26 cellular contexts compared by ENCODE assay signal in the genomic region with DNA sequence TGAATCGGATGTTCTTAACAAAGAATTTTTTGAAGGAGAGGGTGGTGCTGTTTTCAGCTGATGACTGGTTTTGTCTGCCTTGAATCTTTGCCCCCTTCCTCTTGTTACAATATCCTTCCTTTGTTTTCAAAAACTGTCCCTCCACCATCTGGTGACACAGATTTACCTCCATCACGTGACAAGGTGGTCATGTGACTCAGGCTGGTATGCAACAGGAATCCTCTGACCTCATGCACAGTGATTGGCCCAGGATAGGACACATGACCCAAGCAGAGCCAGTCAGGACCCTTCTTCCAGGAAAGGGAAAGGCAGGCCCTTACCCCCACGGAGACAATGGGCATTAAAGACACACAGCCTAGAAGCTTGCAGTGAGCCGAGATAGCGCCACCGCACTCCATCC.
DNase-seq lines count a peak whose midpoint lies in the region; ATAC-seq, FAIRE-seq and TF ChIP-seq lines count a peak whose summit lies in the region.
"Had no signal": no experiment of that assay in that cellular context is flagged by ENCODE, and none has a peak within 500 bp of the region (broad histone marks: within the 10 kb centered on the region; RNA-seq: fewer than 3 reads in every experiment).

No MANE protein-coding gene starts in this region.

- POLR2A ChIA-PET in activated CD8-positive, alpha-beta T cell treated with anti-CD3 and anti-CD28 coated beads for 36 hours (lab: Charles Lee) = no interaction called here
- POLR2A ChIA-PET in activated CD8-positive, alpha-beta T cell treated with anti-CD3 and anti-CD28 coated beads, Interleukin-2, amount 10 ng/mL, durations not matched to agents 7 days and 5 days (lab: Charles Lee) = no interaction called here

- intact Hi-C loops in activated CD8-positive, alpha-beta T cell treated with anti-CD3 and anti-CD28 coated beads for 36 hours (cut with micrococcal nuclease) = no loop called here

- H3K27me3 Mint-ChIP-seq in activated CD8-positive, alpha-beta T cell treated with anti-CD3 and anti-CD28 coated beads for 36 hours = peaks cover 4% of the 10 kb centered on the region
- H3K27me3 Mint-ChIP-seq in activated CD8-positive, alpha-beta T cell treated with anti-CD3 and anti-CD28 coated beads, Interleukin-2, amount 10 ng/mL, durations not matched to agents 7 days and 5 days (ENCODE audit: low read depth) = no peaks in the 10 kb centered on the region
- H3K27me3 Mint-ChIP-seq: activated CD4-positive, alpha-beta memory T cell treated with anti-CD3 and anti-CD28 coated beads, Interleukin-2, amount 10 ng/mL, durations not matched to agents 7 days and 5 days had no signal

- no peak for TF ChIP-seq POLR2A in NB4 (IDR thresholded peaks at IDR 0.05; ENCODE audit: extremely low read depth, insufficient read length)

- ATAC-seq in activated CD8-positive, alpha-beta T cell treated with anti-CD3 and anti-CD28 coated beads for 36 hours = no peak
- ATAC-seq in activated CD8-positive, alpha-beta T cell treated with anti-CD3 and anti-CD28 coated beads, Interleukin-2, amount 10 ng/mL, durations not matched to agents 7 days and 5 days = no peak
- no peak for ATAC-seq in GM18870 (IDR thresholded peaks at IDR 0.05; ENCODE audit: unreplicated experiment)
- ATAC-seq: left colon, T-cell, upper lobe of right lung had no signal

- H3K4me3 ChIP-seq in NB4 (ENCODE audit: low read depth, low read length) = no peak overlapping the region
- H3K4me3 ChIP-seq: upper lobe of right lung had no signal

- in situ Hi-C loops in SK-MEL-5 (cut with HindIII; ENCODE audit: low pct_unique_long_range_greater_than_20kb, low sequenced_read_pairs) = no loop called here

- no peak overlapping the region for H3K27ac Mint-ChIP-seq in activated CD8-positive, alpha-beta T cell treated with anti-CD3 and anti-CD28 coated beads for 36 hours
- H3K27ac Mint-ChIP-seq in activated CD8-positive, alpha-beta T cell treated with anti-CD3 and anti-CD28 coated beads, Interleukin-2, amount 10 ng/mL, durations not matched to agents 7 days and 5 days = no peak overlapping the region
- H3K27ac Mint-ChIP-seq: activated CD4-positive, alpha-beta memory T cell treated with anti-CD3 and anti-CD28 coated beads, Interleukin-2, amount 10 ng/mL, durations not matched to agents 7 days and 5 days; activated naive CD4-positive, alpha-beta T cell treated with anti-CD3 and anti-CD28 coated beads for 36 hours; T-cell had no signal

- CTCF ChIA-PET in activated CD8-positive, alpha-beta T cell treated with anti-CD3 and anti-CD28 coated beads for 36 hours (lab: Charles Lee) = no interaction called here
- CTCF ChIA-PET in activated CD8-positive, alpha-beta T cell treated with anti-CD3 and anti-CD28 coated beads, Interleukin-2, amount 10 ng/mL, durations not matched to agents 7 days and 5 days (lab: Charles Lee) = no interaction called here

- H3K4me3 Mint-ChIP-seq in activated CD8-positive, alpha-beta T cell treated with anti-CD3 and anti-CD28 coated beads for 36 hours = no peak overlapping the region
- H3K4me3 Mint-ChIP-seq in activated CD8-positive, alpha-beta T cell treated with anti-CD3 and anti-CD28 coated beads, Interleukin-2, amount 10 ng/mL, durations not matched to agents 7 days and 5 days = no peak overlapping the region
- H3K4me3 Mint-ChIP-seq: activated CD4-positive, alpha-beta memory T cell treated with anti-CD3 and anti-CD28 coated beads, Interleukin-2, amount 10 ng/mL, durations not matched to agents 7 days and 5 days; activated naive CD4-positive, alpha-beta T cell treated with anti-CD3 and anti-CD28 coated beads for 36 hours; T-cell had no signal

- H3K9me3 Mint-ChIP-seq in activated CD8-positive, alpha-beta T cell treated with anti-CD3 and anti-CD28 coated beads for 36 hours = no peaks in the 10 kb centered on the region
- H3K9me3 Mint-ChIP-seq in activated CD8-positive, alpha-beta T cell treated with anti-CD3 and anti-CD28 coated beads, Interleukin-2, amount 10 ng/mL, durations not matched to agents 7 days and 5 days (ENCODE audit: insufficient read depth) = no peaks in the 10 kb centered on the region
- H3K9me3 Mint-ChIP-seq: activated CD4-positive, alpha-beta memory T cell treated with anti-CD3 and anti-CD28 coated beads, Interleukin-2, amount 10 ng/mL, durations not matched to agents 7 days and 5 days; activated naive CD4-positive, alpha-beta T cell treated with anti-CD3 and anti-CD28 coated beads for 36 hours had no signal

- H3K4me1 Mint-ChIP-seq in activated CD8-positive, alpha-beta T cell treated with anti-CD3 and anti-CD28 coated beads for 36 hours (ENCODE audit: low read depth) = no peaks in the 10 kb centered on the region
- no peaks in the 10 kb centered on the region for H3K4me1 Mint-ChIP-seq in activated CD8-positive, alpha-beta T cell treated with anti-CD3 and anti-CD28 coated beads, Interleukin-2, amount 10 ng/mL, durations not matched to agents 7 days and 5 days (ENCODE audit: low read depth)
- H3K4me1 Mint-ChIP-seq: activated CD4-positive, alpha-beta memory T cell treated with anti-CD3 and anti-CD28 coated beads, Interleukin-2, amount 10 ng/mL, durations not matched to agents 7 days and 5 days; T-cell had no signal

- peak; percentile 27 for FAIRE-seq in urothelium cell line (lab: Jason Lieb, UNC)
- FAIRE-seq: A204.1 had no signal

- H3K36me3 Mint-ChIP-seq in activated CD8-positive, alpha-beta T cell treated with anti-CD3 and anti-CD28 coated beads for 36 hours (ENCODE audit: low read depth) = no peaks in the 10 kb centered on the region
- H3K36me3 Mint-ChIP-seq in activated CD8-positive, alpha-beta T cell treated with anti-CD3 and anti-CD28 coated beads, Interleukin-2, amount 10 ng/mL, durations not matched to agents 7 days and 5 days (ENCODE audit: low read depth) = no peaks in the 10 kb centered on the region
- H3K36me3 Mint-ChIP-seq: T-cell had no signal

- no peak for TF ChIP-seq CTCF in activated CD8-positive, alpha-beta T cell treated with anti-CD3 and anti-CD28 coated beads for 36 hours (IDR thresholded peaks at IDR 0.05)
- no peak for TF ChIP-seq CTCF in NB4 (IDR thresholded peaks at IDR 0.05; ENCODE audit: low read depth, low read length)

- DNase-seq in activated CD8-positive, alpha-beta T cell treated with anti-CD3 and anti-CD28 coated beads for 36 hours = peak; percentile 2
- no peak for DNase-seq in activated CD8-positive, alpha-beta T cell treated with anti-CD3 and anti-CD28 coated beads, Interleukin-2, amount 10 ng/mL, durations not matched to agents 7 days and 5 days
- DNase-seq in NB4 (ENCODE audit: low read depth) (peak; percentile 13), SK-MEL-5 (ENCODE audit: low read depth, low spot score) (peak; percentile 38), urothelium cell line (ENCODE audit: low spot score) (no peak), NOMO-1 treated with dmso at 0.1 percent for 144 hours (lab: John Stamatoyannopoulos, UW; ENCODE audit: unreplicated experiment) (no peak)
- DNase-seq in stimulated activated CD4-positive, alpha-beta T cell treated with anti-CD3 and anti-CD28 coated beads, Interleukin-1b, Interleukin-23, amount 100 ng/mL, for 48 hours = no peak
- DNase-seq: activated CD4-positive, alpha-beta memory T cell treated with anti-CD3 and anti-CD28 coated beads, Interleukin-2, amount 10 ng/mL, durations not matched to agents 7 days and 5 days; activated CD4-positive, CD25-positive, alpha-beta regulatory T cell treated with anti-CD3 and anti-CD28 coated beads, Interleukin-2, amount 50 U/mL, for 72 hours; activated naive CD4-positive, alpha-beta T cell treated with anti-CD3 and anti-CD28 coated beads for 36 hours; activated T-cell treated with anti-CD3 and anti-CD28 coated beads, Interleukin-2, amount 50 U/mL, for 1 hour; brain microvascular endothelial cell; DMS79 treated with DMSO at 0.1 percent for 48 hours; effector CD4-positive, alpha-beta T cell; HCEC 1CT; KBM-7; left colon; NCI-H146; NCI-H2227 treated with DMSO at 0.1 percent for 48 hours; NCI-H748 treated with DMSO at 0.1 percent for 48 hours; nucleus accumbens; SHP77; T-cell; upper lobe of right lung had no signal

Comparison
In these comparisons a context has a peak if more than half of its experiments do, and no peak if none do; other contexts are left out.
1. DNase-seq: peak in activated CD8-positive, alpha-beta T cell treated with anti-CD3 and anti-CD28 coated beads for 36 hours (single experiment), NB4 (single experiment) and SK-MEL-5 (single experiment); none in activated CD8-positive, alpha-beta T cell treated with anti-CD3 and anti-CD28 coated beads, Interleukin-2, amount 10 ng/mL, durations not matched to agents 7 days and 5 days (single experiment), urothelium cell line (single experiment), stimulated activated CD4-positive, alpha-beta T cell treated with anti-CD3 and anti-CD28 coated beads, Interleukin-1b, Interleukin-23, amount 100 ng/mL, for 48 hours (single experiment) and NOMO-1 treated with dmso at 0.1 percent for 144 hours (single experiment).